Comparison of ENCODE assay signal across 23 cellular contexts in genomic region chr12:61896436-61896835, GRCh38.
"Had no signal": no experiment of that assay in that cellular context is flagged by ENCODE, and none has a peak within 500 bp of the region (broad histone marks: within the 10 kb centered on the region; RNA-seq: fewer than 3 reads in every experiment).

No MANE protein-coding gene starts in this region.

- ATAC-seq: activated CD8-positive, alpha-beta memory T cell treated with anti-CD3 and anti-CD28 coated beads, Interleukin-2, amount 10 ng/mL, durations not matched to agents 7 days and 5 days; activated naive CD4-positive, alpha-beta T cell treated with anti-CD3 and anti-CD28 coated beads, Interleukin-2, amount 50 U/mL, for 72 hours; activated naive CD8-positive, alpha-beta T cell treated with anti-CD3 and anti-CD28 coated beads, Interleukin-2, amount 50 U/mL, for 24 hours; activated T-cell treated with anti-CD3 and anti-CD28 coated beads, Interleukin-2, amount 50 U/mL, for 4 hours; body of pancreas; T-helper 17 cell had no signal

- H3K4me3 Mint-ChIP-seq: activated B cell treated with CpG ODN at 0.5 μM for 24 hours; activated CD4-positive, alpha-beta T cell treated with anti-CD3 and anti-CD28 coated beads, Interleukin-2, amount 10 ng/mL, durations not matched to agents 24 days and 14 days; activated CD8-positive, alpha-beta memory T cell treated with anti-CD3 and anti-CD28 coated beads, Interleukin-2, amount 10 ng/mL, durations not matched to agents 7 days and 5 days; activated naive CD8-positive, alpha-beta T cell treated with anti-CD3 and anti-CD28 coated beads, Interleukin-2, amount 50 U/mL, for 24 hours; activated T-cell treated with anti-CD3 and anti-CD28 coated beads, Interleukin-2, amount 50 U/mL, for 4 hours; T-helper 17 cell had no signal

- H3K36me3 Mint-ChIP-seq: activated CD8-positive, alpha-beta memory T cell treated with anti-CD3 and anti-CD28 coated beads, Interleukin-2, amount 10 ng/mL, durations not matched to agents 7 days and 5 days had no signal

- DNase-seq: activated B cell treated with CpG ODN at 0.5 μM for 24 hours; activated CD4-positive, alpha-beta T cell treated with anti-CD3 and anti-CD28 coated beads for 1 hour; activated CD4-positive, alpha-beta T cell treated with anti-CD3 and anti-CD28 coated beads, Interleukin-2, amount 10 ng/mL, durations not matched to agents 24 days and 14 days; activated CD4-positive, alpha-beta T cell treated with anti-CD3 and anti-CD28 coated beads, Interleukin-2, amount 50 U/mL, for 48 hours; activated CD8-positive, alpha-beta memory T cell treated with anti-CD3 and anti-CD28 coated beads, Interleukin-2, amount 10 ng/mL, durations not matched to agents 7 days and 5 days; activated effector memory CD4-positive, alpha-beta T cell treated with anti-CD3 and anti-CD28 coated beads, Interleukin-2, amount 50 U/mL, for 16 hours; activated naive CD4-positive, alpha-beta T cell treated with Interleukin-2 at 50 U/mL for 16 hours; activated naive CD8-positive, alpha-beta T cell treated with anti-CD3 and anti-CD28 coated beads, Interleukin-2, amount 50 U/mL, for 24 hours; activated T-cell treated with anti-CD3 and anti-CD28 coated beads, Interleukin-2, amount 50 U/mL, for 4 hours; amniotic stem cell; body of pancreas; central memory CD4-positive, alpha-beta T cell; MG63; MV-4-11; NCI-H1092 treated with DMSO at 0.1 percent for 48 hours; NCI-H2081 treated with DMSO at 0.1 percent for 48 hours; NCI-H446; NCI-H526; SIG-M5; T-helper 17 cell; T-helper 9 cell had no signal

- H3K27me3 Mint-ChIP-seq: activated B cell treated with CpG ODN at 0.5 μM for 24 hours; activated CD4-positive, alpha-beta T cell treated with anti-CD3 and anti-CD28 coated beads, Interleukin-2, amount 10 ng/mL, durations not matched to agents 24 days and 14 days; activated CD8-positive, alpha-beta memory T cell treated with anti-CD3 and anti-CD28 coated beads, Interleukin-2, amount 10 ng/mL, durations not matched to agents 7 days and 5 days; activated naive CD8-positive, alpha-beta T cell treated with anti-CD3 and anti-CD28 coated beads, Interleukin-2, amount 50 U/mL, for 24 hours; T-helper 17 cell had no signal

- H3K4me1 Mint-ChIP-seq: activated B cell treated with CpG ODN at 0.5 μM for 24 hours; activated CD4-positive, alpha-beta T cell treated with anti-CD3 and anti-CD28 coated beads, Interleukin-2, amount 10 ng/mL, durations not matched to agents 24 days and 14 days; activated CD8-positive, alpha-beta memory T cell treated with anti-CD3 and anti-CD28 coated beads, Interleukin-2, amount 10 ng/mL, durations not matched to agents 7 days and 5 days; activated naive CD8-positive, alpha-beta T cell treated with anti-CD3 and anti-CD28 coated beads, Interleukin-2, amount 50 U/mL, for 24 hours; T-helper 17 cell had no signal

- H3K4me3 ChIP-seq: ascending aorta, body of pancreas, MG63 had no signal

- H3K27ac Mint-ChIP-seq: activated B cell treated with CpG ODN at 0.5 μM for 24 hours; activated CD4-positive, alpha-beta T cell treated with anti-CD3 and anti-CD28 coated beads, Interleukin-2, amount 10 ng/mL, durations not matched to agents 24 days and 14 days; activated CD8-positive, alpha-beta memory T cell treated with anti-CD3 and anti-CD28 coated beads, Interleukin-2, amount 10 ng/mL, durations not matched to agents 7 days and 5 days; activated naive CD4-positive, alpha-beta T cell treated with anti-CD3 and anti-CD28 coated beads, Interleukin-2, amount 50 U/mL, for 72 hours; activated naive CD8-positive, alpha-beta T cell treated with anti-CD3 and anti-CD28 coated beads, Interleukin-2, amount 50 U/mL, for 24 hours; T-helper 17 cell had no signal

- H3K9me3 Mint-ChIP-seq: activated CD4-positive, alpha-beta T cell treated with anti-CD3 and anti-CD28 coated beads, Interleukin-2, amount 10 ng/mL, durations not matched to agents 24 days and 14 days had no signal
